1 cellular context compared by ENCODE assay signal in genomic region chr3:162647321-162647720, GRCh38.
A peak's percentile ranks its signal among the peaks of the same experiment; 100 is the strongest.
TF ChIP-seq lines count a peak whose summit lies in the region.

No MANE protein-coding gene starts in this region.

TF ChIP-seq in HEK293, 187 proteins besides CTCF, POLR2A, EP300 and RAD21 (continued from another document):
- TF ChIP-seq ZNF362 (tag by site-specific recombination; IDR thresholded peaks at IDR 0.05) = no peak
- TF ChIP-seq ZNF585B (tag by site-specific recombination; IDR thresholded peaks at IDR 0.05) = peak; percentile 70
- TF ChIP-seq BCL11B (tag by site-specific recombination; IDR thresholded peaks at IDR 0.05; ENCODE audit: low read depth) = no peak
- no peak for TF ChIP-seq ZNF449 (tag by site-specific recombination; IDR thresholded peaks at IDR 0.05)
- no peak for TF ChIP-seq ZNF670 (tag by site-specific recombination; IDR thresholded peaks at IDR 0.05; ENCODE audit: low read depth)
- no peak for TF ChIP-seq ZNF596 (tag by site-specific recombination; IDR thresholded peaks at IDR 0.05)
- TF ChIP-seq EGR2 (tag by site-specific recombination; IDR thresholded peaks at IDR 0.05; ENCODE audit: low read depth) = no peak
- TF ChIP-seq GLIS2 (tag by site-specific recombination; IDR thresholded peaks at IDR 0.05) = no peak
- TF ChIP-seq ZNF155 (tag by site-specific recombination; IDR thresholded peaks at IDR 0.05) = no peak
- no peak for TF ChIP-seq ZNF211 (tag by site-specific recombination; IDR thresholded peaks at IDR 0.05; ENCODE audit: low read depth)
- no peak for TF ChIP-seq ZNF248 (tag by site-specific recombination; IDR thresholded peaks at IDR 0.05)
- TF ChIP-seq SETDB1 (IDR thresholded peaks at IDR 0.05; ENCODE audit: insufficient read length, low read length) = peak; percentile 75
- no peak for TF ChIP-seq ZNF549 (tag by site-specific recombination; IDR thresholded peaks at IDR 0.05)
- TF ChIP-seq SP2 (tag by site-specific recombination; IDR thresholded peaks at IDR 0.05) = no peak
- no peak for TF ChIP-seq ZNF18 (tag by site-specific recombination; IDR thresholded peaks at IDR 0.05)
- no peak for TF ChIP-seq ZBTB7A (tag by site-specific recombination; IDR thresholded peaks at IDR 0.05; ENCODE audit: low read depth)
- TF ChIP-seq AEBP2 (tag by site-specific recombination; IDR thresholded peaks at IDR 0.05; ENCODE audit: borderline replicate concordance) = no peak
